19 cellular contexts compared by ENCODE assay signal in the genomic region with DNA sequence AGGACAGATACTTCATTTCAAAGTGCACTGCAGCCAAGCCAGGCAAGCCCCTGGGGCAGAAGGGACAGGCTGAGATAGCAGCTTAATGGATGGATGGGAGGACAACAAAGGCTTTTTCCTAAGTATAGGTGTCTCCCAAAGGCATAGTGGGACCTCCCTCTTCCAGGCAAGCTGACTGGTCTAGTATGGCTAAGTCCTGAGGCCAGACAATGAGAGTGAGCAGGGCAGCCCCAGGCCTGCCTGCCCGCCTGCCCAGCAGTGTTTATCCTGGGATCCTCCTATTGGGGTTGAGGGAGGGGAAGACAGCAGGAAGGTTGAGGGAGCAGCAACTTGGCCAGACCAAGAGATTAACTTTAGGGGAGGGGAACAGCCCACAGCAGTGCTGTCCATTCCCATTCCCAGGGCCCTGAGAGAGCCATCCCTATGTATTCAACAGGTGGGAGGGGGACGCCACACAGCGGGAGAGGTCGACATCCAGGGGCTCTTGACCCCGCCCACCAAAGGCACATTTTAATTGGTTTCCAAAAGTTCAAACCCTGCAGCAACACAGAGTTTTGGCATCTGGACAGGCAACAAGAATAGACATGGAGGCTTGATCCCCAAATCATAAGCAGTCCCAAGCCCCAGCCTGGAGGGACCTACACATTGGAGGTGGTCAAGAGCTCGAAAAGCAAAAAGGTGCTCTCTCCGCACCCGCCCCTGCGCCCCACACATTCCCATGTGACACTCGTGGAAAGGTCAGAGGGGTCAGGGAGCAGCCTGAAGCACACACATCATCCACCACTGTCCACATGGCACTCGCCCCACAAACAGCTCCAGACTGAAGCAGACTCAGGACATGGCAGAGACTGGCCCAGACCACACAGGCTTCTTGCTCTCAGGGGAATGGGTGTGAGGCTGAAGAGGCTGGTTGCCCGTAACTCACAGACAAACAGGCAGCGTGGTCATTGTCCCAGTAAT. TPM values are rescaled to one million over a fixed set of nuclear protein-coding genes. Genes with fewer than 3 reads are reported as not detected.
DNase-seq lines count a peak whose midpoint lies in the region; ATAC-seq and TF ChIP-seq lines count a peak whose summit lies in the region.
"Had no signal": no experiment of that assay in that cellular context is flagged by ENCODE, and none has a peak within 500 bp of the region (broad histone marks: within the 10 kb centered on the region; RNA-seq: fewer than 3 reads in every experiment).

No MANE protein-coding gene starts in this region.

- no peaks in the 10 kb centered on the region for H3K9me3 ChIP-seq in HEK293 (ENCODE audit: control insufficient read depth, insufficient read depth, low read depth, low read length)
- no peaks in the 10 kb centered on the region for H3K9me3 ChIP-seq in hepatocyte (ENCODE audit: low read depth)
- H3K9me3 ChIP-seq in skeletal muscle tissue (ENCODE audit: control insufficient read depth in 3 of 3, low read length in 3 of 3), result no peaks in the 10 kb centered on the region
- no peaks in the 10 kb centered on the region for H3K9me3 ChIP-seq in CD8-positive, alpha-beta T cell (ENCODE audit: low read length)

- peak; percentile 86 for DNase-seq in ELF-1 (ENCODE audit: low read depth, low spot score)
- DNase-seq in hepatocyte (ENCODE audit: low spot score), result peak; percentile 3
- no peak for DNase-seq in NCI-H1417 (lab: John Stamatoyannopoulos, UW)
- DNase-seq in MV-4-11 (lab: John Stamatoyannopoulos, UW), result no peak
- DNase-seq in CD8-positive, alpha-beta T cell, result no peak
- DNase-seq: CD8-positive, alpha-beta memory T cell; DMS79 treated with DMSO at 0.1 percent for 48 hours; Karpas-422; NCI-H1092 treated with DMSO at 0.1 percent for 48 hours; NCI-H146; NCI-H2029; NCI-H446 treated with DMSO at 0.1 percent for 48 hours; NCI-H526 treated with DMSO at 0.1 percent for 48 hours; RPMI8226; SHP77 treated with DMSO at 0.1 percent for 48 hours had no signal

- ATAC-seq in CD8-positive, alpha-beta T cell, result no peak
- ATAC-seq: HepG2 had no signal

- H3K4me2 ChIP-seq in hepatocyte, result no peak overlapping the region

- H3K79me2 ChIP-seq in hepatocyte, result peaks cover 16% of the 10 kb centered on the region

- no peaks in the 10 kb centered on the region for H4K20me1 ChIP-seq in hepatocyte (ENCODE audit: insufficient read depth, poor library complexity, severe bottlenecking)

- intact Hi-C loops in CD8-positive, alpha-beta T cell (cut with DNase I, micrococcal nuclease), result loop anchor here in 1 of 2 experiments (5.0 kb wide), 5 partner anchors 82 to 1942 kb away; a partner anchor contains a TSS

- no peaks in the 10 kb centered on the region for H3K27me3 ChIP-seq in hepatocyte
- H3K27me3 ChIP-seq in skeletal muscle tissue (ENCODE audit: control insufficient read depth in 3 of 3, insufficient read depth in 3 of 3, low read length in 3 of 3), result no peaks in the 10 kb centered on the region
- H3K27me3 ChIP-seq in CD8-positive, alpha-beta T cell (ENCODE audit: insufficient read depth, low read length), result no peaks in the 10 kb centered on the region

- peaks cover 0 to 58% of the 10 kb centered on the region in 2 experiments; a peak in 1 of 3 replicates for H3K36me3 ChIP-seq in HEK293 (ENCODE audit: control insufficient read depth in 2 of 2, insufficient read depth in 1 of 2, low read length in 2 of 2)
- H3K36me3 ChIP-seq in hepatocyte (replicated peaks; ENCODE audit: insufficient read depth, low read depth), result no peaks in the 10 kb centered on the region
- H3K36me3 ChIP-seq in skeletal muscle tissue (ENCODE audit: control insufficient read depth in 3 of 3, insufficient read depth in 3 of 3, low read length in 3 of 3), result peaks cover 2 to 5% (median 2%) of the 10 kb centered on the region in 3 donors
- H3K36me3 ChIP-seq in CD8-positive, alpha-beta T cell (ENCODE audit: insufficient read depth, low read length), result no peaks in the 10 kb centered on the region

- H3K4me1 Mint-ChIP-seq in CD8-positive, alpha-beta T cell (ENCODE audit: low read depth), result peaks cover 23% of the 10 kb centered on the region

- POLR2A ChIA-PET in HEK293 (lab: Yijun Ruan, JAX), result no interaction called here
- POLR2A ChIA-PET in CD8-positive, alpha-beta T cell (lab: Charles Lee), result no interaction called here

- CTCF ChIA-PET in HEK293 (lab: Yijun Ruan, JAX), result interaction anchor here (0.6 to 3.2 kb wide), 5 partner anchors 10 to 149 kb away, joined by 3 to 7 read pairs (median 3); no protein-coding TSS in a partner anchor
- CTCF ChIA-PET in CD8-positive, alpha-beta T cell (lab: Charles Lee), result interaction anchor here (0.9 to 1.8 kb wide), 3 partner anchors 83 to 216 kb away, joined by 3 to 5 read pairs (median 3); no protein-coding TSS in a partner anchor

- H3K27ac ChIP-seq in HEK293 (ENCODE audit: extremely low read depth, low read depth, low read length) (no peak overlapping the region), hepatocyte (no peak overlapping the region), skeletal muscle tissue (ENCODE audit: low read depth, low read length) (peak overlapping the region; percentile 92)
- H3K27ac ChIP-seq in CD8-positive, alpha-beta T cell (ENCODE audit: low read depth, low read length), result no peak overlapping the region
- H3K27ac ChIP-seq: SK-N-MC had no signal

- H3K27me3 Mint-ChIP-seq in CD8-positive, alpha-beta T cell (ENCODE audit: low read depth), result no peaks in the 10 kb centered on the region

- H3K4me3 ChIP-seq in HEK293 (ENCODE audit: low read depth, low read length) (no peak overlapping the region), hepatocyte (no peak overlapping the region), skeletal muscle tissue (ENCODE audit: low read length in 3 of 3) (no peak overlapping the region)
- H3K4me3 ChIP-seq in CD8-positive, alpha-beta T cell (ENCODE audit: low read depth, low read length), result no peak overlapping the region
- H3K4me3 ChIP-seq: SK-N-MC had no signal

- H3K9me2 ChIP-seq in hepatocyte (replicated peaks; ENCODE audit: insufficient read depth), result no peaks in the 10 kb centered on the region

- no peaks in the 10 kb centered on the region for H3K9me3 Mint-ChIP-seq in CD8-positive, alpha-beta T cell
- H3K9me3 Mint-ChIP-seq: CD8-positive, alpha-beta memory T cell had no signal

- H3K4me1 ChIP-seq in HEK293 (ENCODE audit: control insufficient read depth, insufficient read depth, low read length) (no peaks in the 10 kb centered on the region; the same call in 1 of the 2 replicates), hepatocyte (ENCODE audit: insufficient read depth) (peaks cover 13% of the 10 kb centered on the region), skeletal muscle tissue (ENCODE audit: control insufficient read depth in 3 of 3, insufficient read depth in 3 of 3, low read length in 3 of 3) (peaks cover 23 to 33% (median 31%) of the 10 kb centered on the region in 3 donors)
- peaks cover 12% of the 10 kb centered on the region for H3K4me1 ChIP-seq in CD8-positive, alpha-beta T cell (ENCODE audit: insufficient read depth, low read length)

- H3K27ac Mint-ChIP-seq in CD8-positive, alpha-beta T cell, result no peak overlapping the region

- H3K36me3 Mint-ChIP-seq in CD8-positive, alpha-beta T cell, result peaks cover 5% of the 10 kb centered on the region

- WGBS in hepatocyte (ENCODE audit: low lambda C conversion rate, missing lambda C conversion rate), result 89% methylated on average over 13 of the region's 13 CpGs

- no peak overlapping the region for H2AFZ ChIP-seq in hepatocyte

- no peak for TF ChIP-seq CTCF in HEK293 (tag by site-specific recombination; IDR thresholded peaks at IDR 0.05)
- no peak for TF ChIP-seq CTCF in hepatocyte (IDR thresholded peaks at IDR 0.05; ENCODE audit: poor library complexity)
- no peak for TF ChIP-seq CTCF in CD8-positive, alpha-beta T cell (IDR thresholded peaks at IDR 0.05)

- H3K4me3 Mint-ChIP-seq in CD8-positive, alpha-beta T cell, result no peak overlapping the region
- H3K4me3 Mint-ChIP-seq: CD8-positive, alpha-beta memory T cell had no signal

- H3K9ac ChIP-seq in skeletal muscle tissue (ENCODE audit: low read depth in 1 of 3, low read length in 3 of 3), result peak overlapping the region in 1 of 3 donors; percentile 60

TF ChIP-seq in HEK293, 187 proteins besides CTCF, POLR2A, EP300 and RAD21:
- TF ChIP-seq ZNF23 (tag by site-specific recombination; IDR thresholded peaks at IDR 0.05; ENCODE audit: borderline replicate concordance), result no peak
- TF ChIP-seq SCRT2 (tag by site-specific recombination; IDR thresholded peaks at IDR 0.05), result peak; percentile 92
- peak; percentile 78 for TF ChIP-seq SCRT1 (tag by site-specific recombination; IDR thresholded peaks at IDR 0.05; ENCODE audit: borderline replicate concordance)
- no peak for TF ChIP-seq OSR2 (tag by site-specific recombination; IDR thresholded peaks at IDR 0.05)

RNA-seq across cellular contexts. Expression of a gene that starts 2.9 kb away (rescaled TPM):
- 25.7 and 34.6 TPM in 2 replicates for total RNA-seq in hepatocyte
- polyA plus RNA-seq in hepatocyte, result 25.8 and 26.1 TPM in 2 replicates
- total RNA-seq in skeletal muscle tissue, result 4.7 TPM
- 1 to 10 TPM; 6.1 to 9.3 TPM for total RNA-seq in CD8-positive, alpha-beta T cell

RNA-seq across cellular contexts. Expression of a gene that starts 38.4 kb away (rescaled TPM):
- total RNA-seq in hepatocyte (33.7 and 34.7 TPM in 2 replicates), skeletal muscle tissue (12.0 TPM)
- polyA plus RNA-seq in hepatocyte, result 31.1 and 33.5 TPM in 2 replicates
- 10 to 100 TPM in 1 of 2 experiments, 1 to 10 TPM in 1; 4.7 to 10.7 TPM for total RNA-seq in CD8-positive, alpha-beta T cell

Comparison
In these comparisons a context has a peak if more than half of its experiments do, and no peak if none do; other contexts are left out.
1. DNase-seq: peak in ELF-1 (single experiment) and hepatocyte (single experiment); none in NCI-H1417 (0 of 3), MV-4-11 (single experiment) and CD8-positive, alpha-beta T cell (0 of 7).